Comparison of ENCODE assay signal across 8 cellular contexts in genomic region chr2:26035110-26035728, GRCh38. TPM values are rescaled to one million over a fixed set of nuclear protein-coding genes. Genes with fewer than 3 reads are reported as not detected.
DNase-seq lines count a peak whose midpoint lies in the region; ATAC-seq and TF ChIP-seq lines count a peak whose summit lies in the region.

No MANE protein-coding gene starts in this region.

- H3K27me3 Mint-ChIP-seq in natural killer cell (ENCODE audit: low read depth in 2 of 2): no peaks in the 10 kb centered on the region

- H3K4me3 ChIP-seq in NB4 (ENCODE audit: low read depth, low read length): peak overlapping the region; percentile 85
- H3K4me3 ChIP-seq in duodenal mucosa (ENCODE audit: low read depth in 1 of 2, low read length in 2 of 2): peak overlapping the region; percentile 91 to 99

- H3K9ac ChIP-seq in duodenal mucosa (ENCODE audit: low read depth in 1 of 2, low read length in 2 of 2): peak overlapping the region; percentile 97 to 98

- DNase-seq in COR-L47 (lab: John Stamatoyannopoulos, UW): peak; percentile 3
- DNase-seq in NB4 (ENCODE audit: low read depth): peak; percentile 48
- DNase-seq in natural killer cell: no peak
- DNase-seq in NCI-H2081 treated with DMSO at 0.1 percent for 48 hours (lab: John Stamatoyannopoulos, UW): no peak

- no peaks in the 10 kb centered on the region for H3K36me3 Mint-ChIP-seq in natural killer cell

- H3K27ac ChIP-seq in duodenal mucosa (ENCODE audit: low read depth, low read length): peak overlapping the region; percentile 11

- no peaks in the 10 kb centered on the region for H3K9me3 ChIP-seq in duodenal mucosa (ENCODE audit: control insufficient read depth in 1 of 2, low read length in 2 of 2)

- no peaks in the 10 kb centered on the region for H3K9me3 Mint-ChIP-seq in natural killer cell

- peak overlapping the region; percentile 88 to 98 for H3K27ac Mint-ChIP-seq in natural killer cell

- H3K4me1 ChIP-seq in duodenal mucosa (ENCODE audit: control insufficient read depth in 1 of 2, insufficient read depth in 2 of 2, low read length in 2 of 2): peaks cover 22 to 23% of the 10 kb centered on the region in 2 donors

- ATAC-seq in natural killer cell: no peak
- no peak for ATAC-seq in HG02623 (IDR thresholded peaks at IDR 0.05; ENCODE audit: unreplicated experiment)
- no peak for ATAC-seq in GM21786 (IDR thresholded peaks at IDR 0.05; ENCODE audit: unreplicated experiment)
- no peak for ATAC-seq in GM19351 (IDR thresholded peaks at IDR 0.05; ENCODE audit: unreplicated experiment)

- H3K27me3 ChIP-seq in duodenal mucosa (ENCODE audit: control insufficient read depth in 1 of 2, insufficient read depth in 2 of 2, low read length in 2 of 2): no peaks in the 10 kb centered on the region

- peaks cover 0 to 3% of the 10 kb centered on the region in 2 donors for H3K36me3 ChIP-seq in duodenal mucosa (ENCODE audit: control insufficient read depth in 1 of 2, insufficient read depth in 2 of 2, low read length in 2 of 2)

- TF ChIP-seq POLR2A in NB4 (IDR thresholded peaks at IDR 0.05; ENCODE audit: extremely low read depth, insufficient read length): no peak

- intact Hi-C loops in natural killer cell (cut with micrococcal nuclease): loop anchor here (1.0 to 2.0 kb wide), 2 partner anchors 33 to 156 kb away; partner anchors contain the start of gene ASXL2

- TF ChIP-seq CTCF in NB4 (IDR thresholded peaks at IDR 0.05; ENCODE audit: low read depth, low read length): no peak
- TF ChIP-seq CTCF in natural killer cell (IDR thresholded peaks at IDR 0.05): no peak

- peaks cover 32 to 54% of the 10 kb centered on the region in 2 donors for H3K4me1 Mint-ChIP-seq in natural killer cell

- H3K4me3 Mint-ChIP-seq in natural killer cell: peak overlapping the region; percentile 92

RNA-seq across cellular contexts. Expression of gene RAB10, which starts 1.3 kb away (rescaled TPM):
- total RNA-seq in natural killer cell: 10 to 100 TPM; 35.8 to 44.2 (median 39.5) TPM

RNA-seq across cellular contexts. Expression of gene KIF3C, which starts 52.9 kb away (rescaled TPM):
- total RNA-seq in natural killer cell: 1 to 10 TPM; 4.4 to 6.8 (median 5.1) TPM

Comparison
In these comparisons a context has a peak if more than half of its experiments do, and no peak if none do; other contexts are left out.
1. DNase-seq: peak in COR-L47 (single experiment) and NB4 (single experiment); none in natural killer cell (single experiment) and NCI-H2081 treated with DMSO at 0.1 percent for 48 hours (single experiment).